In the genomic region with DNA sequence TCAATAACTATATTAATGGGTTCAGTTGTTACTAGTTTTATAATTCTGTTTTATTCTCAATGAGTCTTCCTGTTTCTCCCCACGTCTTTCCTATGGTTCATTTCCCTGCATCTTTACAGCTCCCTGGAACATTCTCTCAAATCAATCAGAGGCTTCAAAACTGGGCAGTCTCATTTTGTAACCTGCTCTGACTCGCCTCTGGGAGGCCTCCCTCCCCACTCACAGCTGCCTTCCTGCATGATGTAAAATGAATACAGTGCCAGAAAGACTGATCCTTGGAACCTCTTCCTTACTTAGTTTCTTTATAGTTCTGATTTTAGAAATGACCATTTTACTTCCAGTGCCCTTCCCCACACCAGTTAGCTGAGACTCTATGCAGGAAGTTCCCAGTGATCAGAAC, we compare ENCODE assay signal across 16 cellular contexts.
"Had no signal": no experiment of that assay in that cellular context is flagged by ENCODE, and none has a peak within 500 bp of the region (broad histone marks: within the 10 kb centered on the region; RNA-seq: fewer than 3 reads in every experiment).

No MANE protein-coding gene starts in this region.

- ATAC-seq: activated T-cell treated with anti-CD3 and anti-CD28 coated beads, Interleukin-2, amount 50 U/mL, for 72 hours; left lung; naive thymus-derived CD4-positive, alpha-beta T cell; stimulated activated effector memory CD8-positive, alpha-beta T cell treated with anti-CD3 and anti-CD28 coated beads, Interleukin-12 subunit alpha, Interleukin-12 subunit beta, amount 100 ng/mL, for 72 hours had no signal

- H3K27ac ChIP-seq: esophagus squamous epithelium, left lung, parathyroid adenoma, sigmoid colon, thyroid gland had no signal

- H3K4me3 ChIP-seq: esophagus squamous epithelium, left lung, sigmoid colon, thyroid gland had no signal

- H3K36me3 ChIP-seq: esophagus squamous epithelium, left lung, sigmoid colon, thyroid gland had no signal

- DNase-seq: activated CD4-positive, alpha-beta T cell treated with anti-CD3 and anti-CD28 coated beads, Interleukin-2, amount 10 ng/mL, durations not matched to agents 7 days and 5 days; activated CD8-positive, alpha-beta memory T cell treated with anti-CD3 and anti-CD28 coated beads, Interleukin-2, amount 50 U/mL, for 48 hours; activated gamma-delta T cell treated with Interleukin-2 at 50 U/mL for 16 hours; activated naive CD8-positive, alpha-beta T cell treated with anti-CD3 and anti-CD28 coated beads for 36 hours; activated T-cell treated with anti-CD3 and anti-CD28 coated beads, Interleukin-2, amount 50 U/mL, for 72 hours; dermis blood vessel endothelial cell; esophagus squamous epithelium; kidney; left lung; naive thymus-derived CD4-positive, alpha-beta T cell; sigmoid colon; stimulated activated CD4-positive, alpha-beta T cell treated with anti-CD3 and anti-CD28 coated beads, Interleukin-12 subunit alpha, Interleukin-12 subunit beta, amount 100 ng/mL, for 4 hours; stimulated activated CD4-positive, alpha-beta T cell treated with anti-CD3 and anti-CD28 coated beads, Interleukin-2, amount 100 ng/mL, for 24 hours; thyroid gland had no signal

- H3K79me2 ChIP-seq: parathyroid adenoma had no signal

- H3K27me3 ChIP-seq: esophagus squamous epithelium, left lung, sigmoid colon, thyroid gland had no signal

- H3K4me1 ChIP-seq: left lung, parathyroid adenoma, sigmoid colon, thyroid gland had no signal

- H2AFZ ChIP-seq: parathyroid adenoma had no signal

- H3K9me3 ChIP-seq: esophagus squamous epithelium, left lung, sigmoid colon, thyroid gland had no signal
